In the genomic region with DNA sequence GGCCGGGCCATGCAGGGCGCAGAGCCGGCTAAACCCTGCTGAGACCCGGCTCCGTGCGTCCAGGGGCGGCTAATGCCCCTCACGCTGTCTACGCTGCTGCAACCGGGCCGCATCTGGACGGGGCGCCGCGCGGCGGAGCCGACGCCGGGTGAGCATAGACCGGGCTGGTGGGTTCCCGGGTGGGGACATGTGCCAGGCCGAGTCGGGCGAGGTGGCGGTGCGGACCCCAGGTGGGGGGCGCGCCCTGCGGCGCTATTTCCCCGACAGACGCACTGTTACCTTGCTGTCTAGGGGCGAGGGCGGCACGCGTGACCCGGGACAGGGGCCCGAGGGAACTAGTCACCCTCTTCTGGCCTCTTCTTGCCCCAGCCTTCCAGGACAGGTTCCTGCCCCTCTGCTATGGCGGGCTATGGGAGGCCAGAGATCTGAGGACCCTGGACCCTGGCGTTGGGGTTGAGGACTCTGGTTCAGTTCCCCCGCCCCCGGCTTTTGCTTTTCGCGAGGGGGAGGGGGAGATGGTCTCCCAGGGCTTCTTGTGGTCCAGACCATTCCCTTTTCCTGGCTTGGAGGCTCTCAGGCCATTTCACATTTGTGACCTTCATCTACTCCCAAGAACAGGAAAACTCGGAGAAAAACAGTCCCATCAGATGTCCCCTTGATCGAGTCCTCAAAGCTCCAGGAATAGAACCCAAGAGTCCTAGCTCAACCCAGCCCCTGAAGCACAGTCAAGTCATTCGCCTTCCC, we compare ENCODE assay signal across 8 cellular contexts. TPM values are rescaled to one million over a fixed set of nuclear protein-coding genes. Genes with fewer than 3 reads are reported as not detected.
DNase-seq lines count a peak whose midpoint lies in the region; ATAC-seq, FAIRE-seq and TF ChIP-seq lines count a peak whose summit lies in the region.

No MANE protein-coding gene starts in this region.

- H3K9me3 ChIP-seq in HEK293 (ENCODE audit: control insufficient read depth, insufficient read depth, low read depth, low read length) (no peaks in the 10 kb centered on the region), Panc1 (ENCODE audit: control insufficient read depth, insufficient read depth, low read depth, low read length) (no peaks in the 10 kb centered on the region), H1 (ENCODE audit: insufficient read depth in 2 of 2, low read depth in 1 of 2, low read length in 1 of 2) (no peaks in the 10 kb centered on the region)

- POLR2A ChIA-PET in HEK293 (lab: Yijun Ruan, JAX) (interaction anchor here (0.9 to 1.1 kb wide), 4 partner anchors 9 to 90 kb away, joined by 3 to 6 read pairs (median 3); no protein-coding TSS in a partner anchor), Panc1 (lab: Charles Lee) (no interaction called here), H1 (lab: Charles Lee; ENCODE audit: partially characterized antibody) (interaction anchor here (0.7 to 1.5 kb wide), 16 partner anchors 9 to 212 kb away, joined by 3 to 6 read pairs (median 4); no protein-coding TSS in a partner anchor)

- no peaks in the 10 kb centered on the region for H3K79me1 ChIP-seq in H1 (ENCODE audit: low read depth, low read length)

- intact Hi-C loops in Panc1 (cut with micrococcal nuclease; ENCODE audit: unreplicated experiment) (loop anchor here (10.0 kb wide), 1 partner anchor 46 kb away; no protein-coding TSS in a partner anchor), natural killer cell (cut with micrococcal nuclease) (loop anchor here (1.0 kb wide), 2 partner anchors 19 to 86 kb away; a partner anchor contains a TSS)

- in situ Hi-C loops in Panc1 (cut with HindIII; ENCODE audit: low pct_unique_long_range_greater_than_20kb, low sequenced_read_pairs), result no loop called here

- peak overlapping the region; percentile 55 to 95 for H3K4me2 ChIP-seq in H1 (ENCODE audit: insufficient read depth in 1 of 2, low read depth in 2 of 2, low read length in 2 of 2)

- H2BK5ac ChIP-seq in H1 (ENCODE audit: low read depth, low read length), result no peak overlapping the region

- H4K91ac ChIP-seq in H1 (replicated peaks; ENCODE audit: insufficient read length, low read length), result no peak overlapping the region

- ATAC-seq in Panc1 (peak; percentile 60), natural killer cell (peak; percentile 7 to 16 (median 8)), GM21423 (IDR thresholded peaks at IDR 0.05; ENCODE audit: unreplicated experiment) (no peak)

- no peak overlapping the region for H3K23ac ChIP-seq in H1 (ENCODE audit: insufficient read length)

- H3K9ac ChIP-seq in H1 (replicated peaks in 1 of 4; ENCODE audit: extremely low read depth in 1 of 4, low read depth in 3 of 4, low read length in 3 of 4), result peak overlapping the region in 2 of 4 experiments; percentile 22 to 39; a peak in 4 of 7 replicates

- H4K20me1 ChIP-seq in H1 (replicated peaks in 1 of 2; ENCODE audit: control insufficient read depth in 1 of 2, insufficient read depth in 2 of 2, low read length in 2 of 2), result peaks cover 0 to 2% of the 10 kb centered on the region in 2 experiments

- TF ChIP-seq POLR2A in H1 (IDR thresholded peaks at IDR 0.05; ENCODE audit: control extremely low read depth in 1 of 2, low read depth in 2 of 2, low read length in 2 of 2), result no peak

- H3K18ac ChIP-seq in H1 (ENCODE audit: extremely low read depth, low read length), result 0 out of 2 replicates have a peak overlapping the region, but pooled peaks have one; percentile 29

- H4K5ac ChIP-seq in H1 (ENCODE audit: insufficient read length, low read depth, low read length), result no peak overlapping the region

- no peak overlapping the region for H2AFZ ChIP-seq in H1 (ENCODE audit: low read length)

- no TSS peak for BruUV-seq in Panc1 (replicated peaks; lab: Mats Ljungman, UMichigan)

- DNase-seq in GM06990 (ENCODE audit: extremely low read depth, insufficient read length) (no peak), Panc1 (ENCODE audit: low read depth, low spot score) (no peak), H1 (ENCODE audit: low read depth in 1 of 2, low spot score in 2 of 2) (peak in 1 of 2 experiments; percentile 77), natural killer cell (no peak), occipital lobe (lab: John Stamatoyannopoulos, UW) (no peak), mucosa of gallbladder (ENCODE audit: low spot score) (no peak)

- no peak for TF ChIP-seq RAD21 in H1 (IDR thresholded peaks at IDR 0.05 in 1 of 2, conservative IDR thresholded peaks at IDR 0.05 in 1 of 2; ENCODE audit: low read depth in 2 of 2, low read length in 2 of 2)

- H3K14ac ChIP-seq in H1 (ENCODE audit: insufficient read length), result no peak overlapping the region

- 2% methylated on average over 26 of the region's 48 CpGs; no CpG with 5 or more reads in 1 of the 2 experiments for WGBS in H1 (ENCODE audit: extremely low coverage in 1 of 2, insufficient coverage in 1 of 2, insufficient read length in 1 of 2, insufficient replicate concordance in 2 of 2, low coverage in 1 of 2, low lambda C conversion rate in 2 of 2, missing lambda C conversion rate in 1 of 2), 2 experiments

- H3K27me3 ChIP-seq in GM06990 (replicated peaks; ENCODE audit: control insufficient read depth, insufficient read depth, low read length) (no peaks in the 10 kb centered on the region), Panc1 (ENCODE audit: control insufficient read depth, insufficient read depth, low read length) (no peaks in the 10 kb centered on the region), H1 (replicated peaks in 1 of 4; ENCODE audit: control insufficient read depth in 3 of 4, extremely low read depth in 1 of 4, insufficient read depth in 3 of 4, low read length in 3 of 4) (no peaks in the 10 kb centered on the region; a peak in 1 of 7 replicates)

- no peak overlapping the region for H3K4ac ChIP-seq in H1 (replicated peaks; ENCODE audit: insufficient read length, low read depth, low read length)

- peaks cover 7% of the 10 kb centered on the region in 2 donors for H3K4me1 Mint-ChIP-seq in natural killer cell

- peak overlapping the region; percentile 37 to 75 for H3K27ac Mint-ChIP-seq in natural killer cell

- H2AK5ac ChIP-seq in H1 (ENCODE audit: low read depth, low read length), result no peak overlapping the region

- TF ChIP-seq EP300 in H1 (IDR thresholded peaks at IDR 0.05; ENCODE audit: borderline replicate concordance in 1 of 2, low read depth in 2 of 2, low read length in 2 of 2), result no peak

- no peak overlapping the region for H3K56ac ChIP-seq in H1 (replicated peaks; ENCODE audit: insufficient read length, low read depth, low read length)

- H2BK20ac ChIP-seq in H1 (ENCODE audit: low read length), result no peak overlapping the region

- H2BK12ac ChIP-seq in H1 (ENCODE audit: low read depth, low read length), result no peak overlapping the region

- TF ChIP-seq CTCF in GM06990 (IDR thresholded peaks at IDR 0.05; ENCODE audit: insufficient read depth, low read length, poor library complexity, severe bottlenecking) (no peak), HEK293 (tag by site-specific recombination; IDR thresholded peaks at IDR 0.05) (no peak), Panc1 (IDR thresholded peaks at IDR 0.05) (no peak), H1 (IDR thresholded peaks at IDR 0.05; ENCODE audit: control extremely low read depth in 1 of 3, insufficient read depth in 1 of 3, low read depth in 1 of 3, low read length in 3 of 3) (no peak), natural killer cell (IDR thresholded peaks at IDR 0.05) (no peak)

- CTCF ChIA-PET in HEK293 (lab: Yijun Ruan, JAX), result interaction anchor here (0.6 to 2.0 kb wide), 28 partner anchors 11 to 586 kb away, joined by 3 to 14 read pairs (median 4); a partner anchor contains a TSS
- CTCF ChIA-PET in Panc1 (lab: Charles Lee), result interaction anchor here (0.5 to 1.5 kb wide), 7 partner anchors 21 to 281 kb away, joined by 3 to 10 read pairs (median 7); a partner anchor contains a TSS
- CTCF ChIA-PET in H1 (lab: Charles Lee; ENCODE audit: partially characterized antibody), result interaction anchor here (0.6 to 8.7 kb wide), 39 partner anchors 8 to 603 kb away, joined by 3 to 127 read pairs (median 5); a partner anchor contains a TSS

- H3K9me3 Mint-ChIP-seq in natural killer cell, result no peaks in the 10 kb centered on the region

- no peak overlapping the region for H2BK120ac ChIP-seq in H1 (replicated peaks; ENCODE audit: low read depth, low read length)

- H3K4me3 Mint-ChIP-seq in natural killer cell, result peak overlapping the region; percentile 83

- H3K27ac ChIP-seq in HEK293 (ENCODE audit: extremely low read depth, low read depth, low read length) (peak overlapping the region; percentile 51; the same call in 1 of the 2 replicates), Panc1 (ENCODE audit: low read length) (peak overlapping the region; percentile 70), H1 (ENCODE audit: low read depth, low read length) (no peak overlapping the region)

- peak overlapping the region; percentile 80 for H3K4me3 ChIP-seq in GM06990 (replicated peaks; ENCODE audit: low read depth, low read length)
- H3K4me3 ChIP-seq in HEK293 (ENCODE audit: low read depth, low read length), result peak overlapping the region; percentile 81
- H3K4me3 ChIP-seq in Panc1 (ENCODE audit: low read depth in 2 of 2, low read length in 2 of 2), result peak overlapping the region; percentile 69 to 80
- peak overlapping the region; percentile 60 to 90 (median 76) for H3K4me3 ChIP-seq in H1 (ENCODE audit: extremely low read depth in 1 of 4, insufficient read depth in 2 of 4, low read depth in 3 of 4, low read length in 4 of 4)

- FAIRE-seq in H1 (lab: Jason Lieb, UNC), result no peak

- H3K23me2 ChIP-seq in H1 (ENCODE audit: low read depth, low read length), result peaks cover 5% of the 10 kb centered on the region; the same call in 1 of the 2 replicates

- H3K4me1 ChIP-seq in HEK293 (ENCODE audit: control insufficient read depth, insufficient read depth, low read length), result no peaks in the 10 kb centered on the region
- no peaks in the 10 kb centered on the region for H3K4me1 ChIP-seq in Panc1 (ENCODE audit: control insufficient read depth, insufficient read depth, low read length)
- peaks cover 0 to 2% (median 0%) of the 10 kb centered on the region in 4 experiments; a peak in 2 of 7 replicates for H3K4me1 ChIP-seq in H1 (replicated peaks in 1 of 4; ENCODE audit: control insufficient read depth in 3 of 4, insufficient read depth in 4 of 4, low read length in 3 of 4)

- H3K36me3 Mint-ChIP-seq in natural killer cell, result no peaks in the 10 kb centered on the region

- H3K36me3 ChIP-seq in GM06990 (ENCODE audit: control insufficient read depth, insufficient read depth, low read length) (peaks cover 11% of the 10 kb centered on the region), HEK293 (ENCODE audit: control insufficient read depth in 2 of 2, insufficient read depth in 1 of 2, low read length in 2 of 2) (peaks cover 0 to 38% of the 10 kb centered on the region in 2 experiments; a peak in 2 of 3 replicates), Panc1 (ENCODE audit: control insufficient read depth, insufficient read depth, low read length) (no peaks in the 10 kb centered on the region), H1 (ENCODE audit: control insufficient read depth in 2 of 4, insufficient read depth in 4 of 4, low read length in 3 of 4) (peaks cover 0 to 4% (median 2%) of the 10 kb centered on the region in 4 experiments; a peak in 2 of 8 replicates)

- no peaks in the 10 kb centered on the region for H3K27me3 Mint-ChIP-seq in natural killer cell (ENCODE audit: low read depth in 2 of 2)

- 0 out of 2 replicates have a peak overlapping the region, but pooled peaks have one; percentile 72 for H4K8ac ChIP-seq in H1 (ENCODE audit: extremely low read depth, insufficient read depth, low read length)

- H3K79me2 ChIP-seq in H1 (ENCODE audit: control insufficient read depth in 1 of 2, insufficient read depth in 2 of 2, low read length in 2 of 2), result no peaks in the 10 kb centered on the region

- H2BK15ac ChIP-seq in H1 (ENCODE audit: low read length), result no peak overlapping the region

RNA-seq across cellular contexts. Expression of a gene that starts 0.5 kb away (rescaled TPM):
- 20.3 TPM for total RNA-seq in Panc1 (2021; ENCODE audit: unreplicated experiment)
- 22.5 TPM for polyA plus RNA-seq in Panc1 (2012; ENCODE audit: insufficient read length)
- total RNA-seq in H1 (2021; fragmentation: NEBNext Ultra II Directional; extraction: Animal tissue kit (Norgen Biotek cat#: 25700)), result 20.5 and 21.1 TPM in 2 replicates
- polyA plus RNA-seq in H1 (2011; rRNA removed), result 14.9 and 23.1 TPM in 2 replicates
- polyA plus RNA-seq in H1 (2011; cell fraction: cytosol; rRNA removed), result 14.8 TPM
- 24.5 TPM for polyA plus RNA-seq in H1 (2011; cell fraction: nucleus; rRNA removed)
- polyA plus RNA-seq in H1 (2012, experiment 1 of 2), result 12.1 to 19.7 TPM (median 18.6 TPM) in 4 replicates
- polyA plus RNA-seq in H1 (2012, experiment 2 of 2), result 20.0 TPM
- 19.0 TPM for polyA plus RNA-seq in H1 (2013, experiment 1 of 2)
- 22.2 TPM for polyA plus RNA-seq in H1 (2013, experiment 2 of 2)
- polyA minus RNA-seq in H1 (2011; rRNA and poly(A)+ RNA removed), result 17.4 and 19.9 TPM in 2 replicates
- polyA minus RNA-seq in H1 (2011; cell fraction: cytosol; rRNA and poly(A)+ RNA removed), result 16.5 TPM
- 10.8 TPM for polyA minus RNA-seq in H1 (2011; cell fraction: nucleus; rRNA and poly(A)+ RNA removed)
- total RNA-seq in natural killer cell, result 10 to 100 TPM in 2 of 3 donors, 1 to 10 TPM in 1; 7.7 to 12.3 (median 11.2) TPM
- 23.9 TPM for total RNA-seq in occipital lobe
- 50.4 TPM for total RNA-seq in mucosa of gallbladder

RNA-seq across cellular contexts. Expression of a gene that starts 18.2 kb away (rescaled TPM):
- total RNA-seq in Panc1 (2021; ENCODE audit: unreplicated experiment) (19.1 TPM), natural killer cell (10 to 100 TPM; 28.2 to 34.5 (median 30.4) TPM), occipital lobe (19.5 TPM), mucosa of gallbladder (54.8 TPM)
- polyA plus RNA-seq in Panc1 (2012; ENCODE audit: insufficient read length), result 17.6 TPM
- total RNA-seq in H1 (2021; fragmentation: NEBNext Ultra II Directional; extraction: Animal tissue kit (Norgen Biotek cat#: 25700)), result 30.2 and 32.3 TPM in 2 replicates
- 58.8 and 79.2 TPM in 2 replicates for polyA plus RNA-seq in H1 (2011; rRNA removed)
- 52.1 TPM for polyA plus RNA-seq in H1 (2011; cell fraction: cytosol; rRNA removed)
- polyA plus RNA-seq in H1 (2011; cell fraction: nucleus; rRNA removed), result 91.6 TPM
- 40.2 to 50.5 TPM (median 46.5 TPM) in 4 replicates for polyA plus RNA-seq in H1 (2012, experiment 1 of 2)
- 46.0 TPM for polyA plus RNA-seq in H1 (2012, experiment 2 of 2)
- polyA plus RNA-seq in H1 (2013, experiment 1 of 2), result 33.5 TPM
- 30.6 TPM for polyA plus RNA-seq in H1 (2013, experiment 2 of 2)
- polyA minus RNA-seq in H1 (2011; rRNA and poly(A)+ RNA removed), result 34.2 and 34.5 TPM in 2 replicates
- 26.7 TPM for polyA minus RNA-seq in H1 (2011; cell fraction: cytosol; rRNA and poly(A)+ RNA removed)
- 41.4 TPM for polyA minus RNA-seq in H1 (2011; cell fraction: nucleus; rRNA and poly(A)+ RNA removed)

RNA-seq across cellular contexts. Expression of a gene that starts 18.6 kb away (rescaled TPM):
- 22.5 TPM for total RNA-seq in Panc1 (2021; ENCODE audit: unreplicated experiment)
- 26.9 TPM for polyA plus RNA-seq in Panc1 (2012; ENCODE audit: insufficient read length)
- 37.8 and 39.7 TPM in 2 replicates for total RNA-seq in H1 (2021; fragmentation: NEBNext Ultra II Directional; extraction: Animal tissue kit (Norgen Biotek cat#: 25700))
- polyA plus RNA-seq in H1 (2011; rRNA removed), result 16.4 and 20.7 TPM in 2 replicates
- 27.1 TPM for polyA plus RNA-seq in H1 (2011; cell fraction: cytosol; rRNA removed)
- 31.6 TPM for polyA plus RNA-seq in H1 (2011; cell fraction: nucleus; rRNA removed)
- polyA plus RNA-seq in H1 (2012, experiment 1 of 2), result 33.1 to 44.0 TPM (median 36.8 TPM) in 4 replicates
- polyA plus RNA-seq in H1 (2012, experiment 2 of 2), result 22.7 TPM
- 20.7 TPM for polyA plus RNA-seq in H1 (2013, experiment 1 of 2)
- 19.6 TPM for polyA plus RNA-seq in H1 (2013, experiment 2 of 2)
- polyA minus RNA-seq in H1 (2011; rRNA and poly(A)+ RNA removed), result 30.9 and 41.4 TPM in 2 replicates
- polyA minus RNA-seq in H1 (2011; cell fraction: cytosol; rRNA and poly(A)+ RNA removed), result 23.9 TPM
- 17.7 TPM for polyA minus RNA-seq in H1 (2011; cell fraction: nucleus; rRNA and poly(A)+ RNA removed)
- total RNA-seq in natural killer cell, result 10 to 100 TPM in 2 of 3 donors, 1 to 10 TPM in 1; 8.8 to 12.0 (median 11.3) TPM
- 24.0 TPM for total RNA-seq in occipital lobe
- 21.8 TPM for total RNA-seq in mucosa of gallbladder

RNA-seq across cellular contexts. Expression of a gene that starts 30.3 kb away (rescaled TPM):
- total RNA-seq in Panc1 (2021; ENCODE audit: unreplicated experiment) (45.4 TPM), natural killer cell (10 to 100 TPM; 39.4 to 47.8 (median 46.7) TPM), occipital lobe (21.8 TPM), mucosa of gallbladder (53.1 TPM)
- 37.8 TPM for polyA plus RNA-seq in Panc1 (2012; ENCODE audit: insufficient read length)
- 60.5 and 62.3 TPM in 2 replicates for total RNA-seq in H1 (2021; fragmentation: NEBNext Ultra II Directional; extraction: Animal tissue kit (Norgen Biotek cat#: 25700))
- 58.3 and 71.9 TPM in 2 replicates for polyA plus RNA-seq in H1 (2011; rRNA removed)
- 58.0 TPM for polyA plus RNA-seq in H1 (2011; cell fraction: cytosol; rRNA removed)
- 74.2 TPM for polyA plus RNA-seq in H1 (2011; cell fraction: nucleus; rRNA removed)
- 68.0 to 83.5 TPM (median 73.0 TPM) in 4 replicates for polyA plus RNA-seq in H1 (2012, experiment 1 of 2)
- 109 TPM for polyA plus RNA-seq in H1 (2012, experiment 2 of 2)
- polyA plus RNA-seq in H1 (2013, experiment 1 of 2), result 42.4 TPM
- polyA plus RNA-seq in H1 (2013, experiment 2 of 2), result 41.2 TPM
- polyA minus RNA-seq in H1 (2011; rRNA and poly(A)+ RNA removed), result 36.2 and 46.0 TPM in 2 replicates
- polyA minus RNA-seq in H1 (2011; cell fraction: cytosol; rRNA and poly(A)+ RNA removed), result 21.1 TPM
- 14.4 TPM for polyA minus RNA-seq in H1 (2011; cell fraction: nucleus; rRNA and poly(A)+ RNA removed)
